In the genomic region with DNA sequence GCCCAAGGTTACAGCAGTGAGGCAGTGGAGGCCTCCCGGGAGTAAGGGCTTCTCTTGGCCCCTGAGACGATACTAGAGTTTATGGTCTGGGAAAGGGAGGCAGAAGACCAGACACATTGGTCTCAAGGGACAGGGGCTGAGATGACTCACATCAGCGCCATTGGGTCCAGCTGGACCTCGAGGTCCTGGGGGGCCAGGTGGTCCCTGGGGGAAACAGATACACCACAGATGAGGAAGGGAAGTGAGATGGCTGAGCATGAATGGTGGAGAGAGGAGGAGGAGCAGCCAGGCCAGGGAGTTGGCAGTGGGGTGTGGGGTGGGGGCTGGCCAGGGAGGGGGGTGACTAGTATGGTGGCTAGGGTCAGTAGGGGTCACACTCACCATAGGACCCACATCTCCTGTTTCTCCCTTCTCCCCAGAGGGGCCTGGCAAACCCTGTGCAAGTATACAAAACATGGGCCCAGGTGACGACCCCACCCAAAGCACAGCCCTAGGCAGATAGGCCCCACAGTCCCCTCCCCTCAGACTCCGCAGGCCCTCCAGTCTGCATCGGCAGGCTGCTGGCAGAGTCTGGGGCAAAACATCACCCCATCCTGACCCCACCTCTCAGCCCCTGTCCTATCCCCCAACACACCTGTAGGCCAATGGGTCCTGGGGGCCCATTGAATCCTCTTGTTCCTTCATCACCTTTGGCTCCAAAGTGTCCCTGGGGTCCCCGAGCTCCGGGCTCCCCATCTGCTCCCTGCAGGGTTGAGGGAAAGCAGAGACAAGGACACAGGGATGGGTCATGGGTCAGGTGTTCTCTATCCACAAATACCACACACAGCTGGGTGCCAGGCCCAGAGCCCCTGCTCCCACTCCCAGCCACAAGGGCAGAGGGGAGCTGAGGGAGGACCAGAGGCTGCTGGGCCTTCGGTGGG, we compare ENCODE assay signal across 25 cellular contexts. TPM values are rescaled to one million over a fixed set of nuclear protein-coding genes. Genes with fewer than 3 reads are reported as not detected.
A peak's percentile ranks its signal among the peaks of the same experiment; 100 is the strongest.
DNase-seq lines count a peak whose midpoint lies in the region; ATAC-seq and TF ChIP-seq lines count a peak whose summit lies in the region.
"Had no signal": no experiment of that assay in that cellular context is flagged by ENCODE, and none has a peak within 500 bp of the region (broad histone marks: within the 10 kb centered on the region; RNA-seq: fewer than 3 reads in every experiment).

No MANE protein-coding gene starts in this region.

- BruUV-seq in IMR-90 (replicated peaks; lab: Mats Ljungman, UMichigan), result no TSS peak

- peak overlapping the region; percentile 55 for H2AK9ac ChIP-seq in IMR-90 (replicated peaks; ENCODE audit: low read depth, low read length, poor library complexity)

- H3K4ac ChIP-seq in IMR-90 (ENCODE audit: low read depth, low read length), result no peak overlapping the region

- H3K18ac ChIP-seq in IMR-90 (ENCODE audit: low read depth, low read length), result no peak overlapping the region

- no peak for TF ChIP-seq RAD21 in IMR-90 (IDR thresholded peaks at IDR 0.05; ENCODE audit: low read length)

- H2BK15ac ChIP-seq in IMR-90 (ENCODE audit: low read depth, low read length), result no peak overlapping the region

- H3K4me3 Mint-ChIP-seq in activated CD8-positive, alpha-beta T cell treated with anti-CD3 and anti-CD28 coated beads for 36 hours, result no peak overlapping the region
- H3K4me3 Mint-ChIP-seq in naive thymus-derived CD4-positive, alpha-beta T cell, result no peak overlapping the region
- H3K4me3 Mint-ChIP-seq: activated CD4-positive, alpha-beta T cell treated with anti-CD3 and anti-CD28 coated beads, Interleukin-2, amount 10 ng/mL, durations not matched to agents 24 days and 14 days; activated naive CD8-positive, alpha-beta T cell treated with anti-CD3 and anti-CD28 coated beads, Interleukin-2, amount 10 ng/mL, durations not matched to agents 7 days and 5 days; activated T-helper 17 cell treated with anti-CD3 and anti-CD28 coated beads, Interleukin-2, amount 50 U/mL, for 72 hours; CD4-positive, alpha-beta T cell had no signal

- no peaks in the 10 kb centered on the region for H3K9me3 Mint-ChIP-seq in activated CD8-positive, alpha-beta T cell treated with anti-CD3 and anti-CD28 coated beads for 36 hours
- no peaks in the 10 kb centered on the region for H3K9me3 Mint-ChIP-seq in naive thymus-derived CD4-positive, alpha-beta T cell
- H3K9me3 Mint-ChIP-seq: activated CD4-positive, alpha-beta T cell treated with anti-CD3 and anti-CD28 coated beads, Interleukin-2, amount 10 ng/mL, durations not matched to agents 24 days and 14 days; activated naive CD8-positive, alpha-beta T cell treated with anti-CD3 and anti-CD28 coated beads, Interleukin-2, amount 10 ng/mL, durations not matched to agents 7 days and 5 days; activated T-helper 17 cell treated with anti-CD3 and anti-CD28 coated beads, Interleukin-2, amount 50 U/mL, for 72 hours; CD4-positive, alpha-beta T cell had no signal

- no peak overlapping the region for H3K27ac ChIP-seq in right cardiac atrium (ENCODE audit: low read length)
- no peak overlapping the region for H3K27ac ChIP-seq in left ventricle myocardium inferior (replicated peaks)
- no peak overlapping the region for H3K27ac ChIP-seq in IMR-90 (ENCODE audit: insufficient read depth, low read length)
- H3K27ac ChIP-seq in coronary artery, result no peak overlapping the region
- H3K27ac ChIP-seq in naive thymus-derived CD4-positive, alpha-beta T cell (ENCODE audit: low read depth, low read length), result no peak overlapping the region
- H3K27ac ChIP-seq: hepatocyte, transverse colon had no signal

- H2BK20ac ChIP-seq in IMR-90 (ENCODE audit: low read depth, low read length), result no peak overlapping the region

- H3K4me1 ChIP-seq in right cardiac atrium (ENCODE audit: control insufficient read depth, insufficient read depth, low read length), result no peaks in the 10 kb centered on the region
- no peaks in the 10 kb centered on the region for H3K4me1 ChIP-seq in left ventricle myocardium inferior
- H3K4me1 ChIP-seq in IMR-90 (ENCODE audit: control insufficient read depth, insufficient read depth, low read length), result no peaks in the 10 kb centered on the region
- no peaks in the 10 kb centered on the region for H3K4me1 ChIP-seq in naive thymus-derived CD4-positive, alpha-beta T cell (ENCODE audit: control insufficient read depth in 2 of 2, insufficient read depth in 2 of 2, low read length in 2 of 2)
- H3K4me1 ChIP-seq: transverse colon had no signal

- H3K79me1 ChIP-seq in IMR-90 (ENCODE audit: low read depth in 1 of 2, low read length in 2 of 2), result no peaks in the 10 kb centered on the region

- no peak overlapping the region for H3K56ac ChIP-seq in IMR-90 (ENCODE audit: extremely low read depth, insufficient read depth, low read length)

- H3K27ac Mint-ChIP-seq in activated CD8-positive, alpha-beta T cell treated with anti-CD3 and anti-CD28 coated beads for 36 hours, result no peak overlapping the region
- H3K27ac Mint-ChIP-seq in naive thymus-derived CD4-positive, alpha-beta T cell, result no peak overlapping the region
- H3K27ac Mint-ChIP-seq: activated CD4-positive, alpha-beta T cell treated with anti-CD3 and anti-CD28 coated beads, Interleukin-2, amount 10 ng/mL, durations not matched to agents 24 days and 14 days; activated naive CD8-positive, alpha-beta T cell treated with anti-CD3 and anti-CD28 coated beads, Interleukin-2, amount 10 ng/mL, durations not matched to agents 7 days and 5 days; activated T-helper 17 cell treated with anti-CD3 and anti-CD28 coated beads, Interleukin-2, amount 50 U/mL, for 72 hours; CD4-positive, alpha-beta T cell had no signal

- H2BK120ac ChIP-seq in IMR-90 (ENCODE audit: low read depth, low read length), result no peak overlapping the region

- H2BK5ac ChIP-seq in IMR-90 (ENCODE audit: low read depth, low read length, poor library complexity, severe bottlenecking), result no peak overlapping the region

- DNase-seq in right cardiac atrium, result peak in 2 of 3 donors; percentile 28 to 30
- no peak for DNase-seq in left ventricle myocardium inferior
- no peak for DNase-seq in IMR-90
- peak; percentile 60 for DNase-seq in coronary artery (ENCODE audit: low spot score)
- DNase-seq in activated CD8-positive, alpha-beta T cell treated with anti-CD3 and anti-CD28 coated beads for 36 hours, result no peak
- DNase-seq in KG1 (lab: John Stamatoyannopoulos, UW), result no peak
- DNase-seq in C1 segment of cervical spinal cord (lab: John Stamatoyannopoulos, UW), result no peak
- DNase-seq in naive thymus-derived CD4-positive, alpha-beta T cell, result no peak
- DNase-seq: activated CD4-positive, alpha-beta T cell treated with anti-CD3 and anti-CD28 coated beads, Interleukin-2, amount 10 ng/mL, durations not matched to agents 24 days and 14 days; activated CD8-positive, alpha-beta memory T cell treated with anti-CD3 and anti-CD28 coated beads, Interleukin-2, amount 50 U/mL, for 4 hours; activated naive CD8-positive, alpha-beta T cell treated with anti-CD3 and anti-CD28 coated beads, Interleukin-2, amount 10 ng/mL, durations not matched to agents 7 days and 5 days; CD4-positive, alpha-beta T cell; effector memory CD4-positive, alpha-beta T cell; foreskin melanocyte; left ventricle myocardium superior; NCI-H1092 treated with DMSO at 0.1 percent for 48 hours; NCI-H2081 treated with DMSO at 0.1 percent for 48 hours; SIG-M5; stimulated activated CD4-positive, alpha-beta T cell treated with anti-CD3 and anti-CD28 coated beads, Interleukin-2, amount 100 ng/mL, for 48 hours; stimulated activated naive CD4-positive, alpha-beta T cell treated with Interleukin-2 at 50 U/mL for 16 hours; transverse colon had no signal

- no peaks in the 10 kb centered on the region for H3K4me1 Mint-ChIP-seq in activated CD8-positive, alpha-beta T cell treated with anti-CD3 and anti-CD28 coated beads for 36 hours (ENCODE audit: low read depth)
- H3K4me1 Mint-ChIP-seq in naive thymus-derived CD4-positive, alpha-beta T cell, result no peaks in the 10 kb centered on the region
- H3K4me1 Mint-ChIP-seq: activated CD4-positive, alpha-beta T cell treated with anti-CD3 and anti-CD28 coated beads, Interleukin-2, amount 10 ng/mL, durations not matched to agents 24 days and 14 days; activated naive CD8-positive, alpha-beta T cell treated with anti-CD3 and anti-CD28 coated beads, Interleukin-2, amount 10 ng/mL, durations not matched to agents 7 days and 5 days; activated T-helper 17 cell treated with anti-CD3 and anti-CD28 coated beads, Interleukin-2, amount 50 U/mL, for 72 hours had no signal

- POLR2A ChIA-PET in IMR-90 (lab: Charles Lee; ENCODE audit: unreplicated experiment), result no interaction called here
- POLR2A ChIA-PET in activated CD8-positive, alpha-beta T cell treated with anti-CD3 and anti-CD28 coated beads for 36 hours (lab: Charles Lee), result no interaction called here
- POLR2A ChIA-PET in naive thymus-derived CD4-positive, alpha-beta T cell (lab: Charles Lee), result no interaction called here

- WGBS in right cardiac atrium, result 87% methylated on average over 10 of the region's 10 CpGs
- WGBS in IMR-90 (ENCODE audit: extremely low coverage in 2 of 2, insufficient read length in 1 of 2), 2 experiments, result 85% methylated on average over 3 of the region's 10 CpGs; no CpG with 5 or more reads in 1 of the 2 experiments

- ATAC-seq in right cardiac atrium (no peak), IMR-90 (ENCODE audit: low read depth) (no peak)
- no peak for ATAC-seq in activated CD8-positive, alpha-beta T cell treated with anti-CD3 and anti-CD28 coated beads for 36 hours
- no peak for ATAC-seq in naive thymus-derived CD4-positive, alpha-beta T cell
- ATAC-seq: activated T-helper 17 cell treated with anti-CD3 and anti-CD28 coated beads, Interleukin-2, amount 50 U/mL, for 72 hours; esophagus mucosa; left ventricle myocardium superior had no signal

- no peak overlapping the region; the same call in 1 of the 2 replicates for H2AK5ac ChIP-seq in IMR-90 (ENCODE audit: low read depth, low read length)

- H3K27me3 ChIP-seq in right cardiac atrium (ENCODE audit: control insufficient read depth, insufficient read depth) (no peaks in the 10 kb centered on the region), left ventricle myocardium inferior (ENCODE audit: low read depth) (no peaks in the 10 kb centered on the region), IMR-90 (ENCODE audit: control insufficient read depth, insufficient read depth, low read length) (peaks cover 10% of the 10 kb centered on the region; the same call in 1 of the 2 replicates)
- no peaks in the 10 kb centered on the region for H3K27me3 ChIP-seq in naive thymus-derived CD4-positive, alpha-beta T cell (ENCODE audit: control insufficient read depth in 2 of 2, insufficient read depth in 2 of 2, low read length in 2 of 2)
- H3K27me3 ChIP-seq: hepatocyte had no signal

- no peaks in the 10 kb centered on the region for H3K36me3 Mint-ChIP-seq in activated CD8-positive, alpha-beta T cell treated with anti-CD3 and anti-CD28 coated beads for 36 hours (ENCODE audit: low read depth)
- H3K36me3 Mint-ChIP-seq in naive thymus-derived CD4-positive, alpha-beta T cell, result no peaks in the 10 kb centered on the region
- H3K36me3 Mint-ChIP-seq: activated naive CD8-positive, alpha-beta T cell treated with anti-CD3 and anti-CD28 coated beads, Interleukin-2, amount 10 ng/mL, durations not matched to agents 7 days and 5 days had no signal

- H3K27me3 Mint-ChIP-seq in activated CD8-positive, alpha-beta T cell treated with anti-CD3 and anti-CD28 coated beads for 36 hours, result no peaks in the 10 kb centered on the region
- H3K27me3 Mint-ChIP-seq in naive thymus-derived CD4-positive, alpha-beta T cell, result no peaks in the 10 kb centered on the region
- H3K27me3 Mint-ChIP-seq: activated naive CD8-positive, alpha-beta T cell treated with anti-CD3 and anti-CD28 coated beads, Interleukin-2, amount 10 ng/mL, durations not matched to agents 7 days and 5 days had no signal

- H4K91ac ChIP-seq in IMR-90 (ENCODE audit: insufficient read depth, low read depth, low read length), result no peak overlapping the region

- TF ChIP-seq CTCF in left ventricle myocardium inferior (IDR thresholded peaks at IDR 0.05; ENCODE audit: borderline replicate concordance) (no peak), IMR-90 (conservative IDR thresholded peaks at IDR 0.05; ENCODE audit: low read depth, low read length) (no peak), coronary artery (IDR thresholded peaks at IDR 0.05) (no peak)
- TF ChIP-seq CTCF in activated CD8-positive, alpha-beta T cell treated with anti-CD3 and anti-CD28 coated beads for 36 hours (IDR thresholded peaks at IDR 0.05), result no peak

- H3K23ac ChIP-seq in IMR-90 (ENCODE audit: low read depth, low read length), result no peak overlapping the region

- H4K5ac ChIP-seq in IMR-90 (ENCODE audit: low read depth, low read length), result no peak overlapping the region

- CTCF ChIA-PET in IMR-90 (lab: Yijun Ruan, JAX), result no interaction called here
- CTCF ChIA-PET in activated CD8-positive, alpha-beta T cell treated with anti-CD3 and anti-CD28 coated beads for 36 hours (lab: Charles Lee), result interaction anchor here (0.7 to 1.4 kb wide), 2 partner anchors 9 to 78 kb away, joined by 3 read pairs; no protein-coding TSS in a partner anchor
- CTCF ChIA-PET in naive thymus-derived CD4-positive, alpha-beta T cell (lab: Charles Lee), result interaction anchor here (1.4 kb wide), 1 partner anchor 21 kb away, joined by 3 read pairs; no protein-coding TSS in a partner anchor

- no peaks in the 10 kb centered on the region for H3K9me3 ChIP-seq in right cardiac atrium (ENCODE audit: control insufficient read depth, low read length)
- no peaks in the 10 kb centered on the region for H3K9me3 ChIP-seq in left ventricle myocardium inferior (replicated peaks)
- H3K9me3 ChIP-seq in IMR-90 (ENCODE audit: control insufficient read depth, insufficient read depth, low read length), result no peaks in the 10 kb centered on the region
- no peaks in the 10 kb centered on the region for H3K9me3 ChIP-seq in naive thymus-derived CD4-positive, alpha-beta T cell (ENCODE audit: control insufficient read depth in 2 of 3, low read length in 3 of 3)
- H3K9me3 ChIP-seq: transverse colon had no signal

- dilution Hi-C loops in IMR-90 (cut with HindIII; ENCODE audit: low sequenced_read_pairs, unreplicated experiment), result no loop called here

- in situ Hi-C loops in IMR-90 (cut with MboI; ENCODE audit: low sequenced_read_pairs), result no loop called here

- no peaks in the 10 kb centered on the region for H3K9me1 ChIP-seq in IMR-90 (ENCODE audit: insufficient read depth, low read length)

- H3K4me2 ChIP-seq in IMR-90 (ENCODE audit: low read depth, low read length), result no peak overlapping the region
- H3K4me2 ChIP-seq: hepatocyte, smooth muscle cell had no signal

- no peak overlapping the region for H3K14ac ChIP-seq in IMR-90 (replicated peaks; ENCODE audit: low read depth, low read length)

- H4K8ac ChIP-seq in IMR-90 (ENCODE audit: low read depth in 2 of 2, low read length in 2 of 2), result no peak overlapping the region

- no peak overlapping the region for H3K9ac ChIP-seq in IMR-90 (ENCODE audit: low read depth, low read length)

- H4K20me1 ChIP-seq in IMR-90 (ENCODE audit: insufficient read depth, low read length), result no peaks in the 10 kb centered on the region

- no peak for TF ChIP-seq POLR2A in IMR-90 (IDR thresholded peaks at IDR 0.05; ENCODE audit: low read depth, low read length)

- intact Hi-C loops in right cardiac atrium (cut with DNase I), result loop anchor here in 2 of 4 donors (5.0 to 10.0 kb wide), 2 partner anchors 72 to 74 kb away; no protein-coding TSS in a partner anchor
- intact Hi-C loops in left ventricle myocardium inferior (cut with micrococcal nuclease), result no loop called here
- intact Hi-C loops in IMR-90 (cut with micrococcal nuclease), result no loop called here
- intact Hi-C loops in activated CD8-positive, alpha-beta T cell treated with anti-CD3 and anti-CD28 coated beads for 36 hours (cut with micrococcal nuclease), result no loop called here
- intact Hi-C loops in naive thymus-derived CD4-positive, alpha-beta T cell (cut with micrococcal nuclease), result no loop called here

- H3K36me3 ChIP-seq in left ventricle myocardium inferior (no peaks in the 10 kb centered on the region), IMR-90 (ENCODE audit: control insufficient read depth, insufficient read depth, low read length) (no peaks in the 10 kb centered on the region)
- no peaks in the 10 kb centered on the region for H3K36me3 ChIP-seq in naive thymus-derived CD4-positive, alpha-beta T cell (ENCODE audit: control insufficient read depth in 2 of 3, insufficient read depth in 3 of 3, low read length in 3 of 3)
- H3K36me3 ChIP-seq: transverse colon had no signal

- H2AFZ ChIP-seq in IMR-90 (replicated peaks; ENCODE audit: low read length, poor library complexity), result no peak overlapping the region
- H2AFZ ChIP-seq: hepatocyte had no signal

- H3K4me3 ChIP-seq in right cardiac atrium (ENCODE audit: low read length), result no peak overlapping the region
- H3K4me3 ChIP-seq in left ventricle myocardium inferior, result no peak overlapping the region
- H3K4me3 ChIP-seq in IMR-90 (ENCODE audit: insufficient read depth, low read depth, low read length), result no peak overlapping the region
- no peak overlapping the region for H3K4me3 ChIP-seq in coronary artery
- H3K4me3 ChIP-seq in naive thymus-derived CD4-positive, alpha-beta T cell (ENCODE audit: low read length), result no peak overlapping the region
- H3K4me3 ChIP-seq: hepatocyte, smooth muscle cell, transverse colon had no signal

RNA-seq across cellular contexts. Expression of a gene that starts 21.8 kb away (rescaled TPM):
- 1 to 10 TPM; 1.5 to 4.0 (median 2.3) TPM for total RNA-seq in right cardiac atrium
- polyA plus RNA-seq in right cardiac atrium, result 3.7 TPM
- total RNA-seq in left ventricle myocardium inferior, result 1.3 TPM
- total RNA-seq in IMR-90 (2012; rRNA removed), result under 0.01 TPM in 2 replicates
- polyA plus RNA-seq in IMR-90 (2012; rRNA removed), result 0.38 and 0.52 TPM in 2 replicates
- polyA plus RNA-seq in IMR-90 (2012; cell fraction: cytosol; rRNA removed), result 0.12 and 0.30 TPM in 2 replicates
- polyA plus RNA-seq in IMR-90 (2012; cell fraction: nucleus; rRNA removed; ENCODE audit: low replicate concordance), result 5.5 and 8.0 TPM in 2 replicates
- total RNA-seq in activated CD8-positive, alpha-beta T cell treated with anti-CD3 and anti-CD28 coated beads for 36 hours, result 1 to 10 TPM; 1.3 to 1.4 TPM
- total RNA-seq in naive thymus-derived CD4-positive, alpha-beta T cell, result 1 to 10 TPM in 3 of 5 experiments, under 1 TPM in 2; 0.51 to 3.5 (median 2.5) TPM
- polyA plus RNA-seq in naive thymus-derived CD4-positive, alpha-beta T cell, result under 1 TPM in 1 of 2 donors, not detected in 1; 0.26 TPM

RNA-seq across cellular contexts. Expression of a gene that starts 30.0 kb away (rescaled TPM):
- 10 to 100 TPM; 32.8 to 44.8 (median 35.0) TPM for total RNA-seq in right cardiac atrium
- 31.7 TPM for polyA plus RNA-seq in right cardiac atrium
- 40.3 TPM for total RNA-seq in left ventricle myocardium inferior
- total RNA-seq in IMR-90 (2012; rRNA removed), result 16.7 and 18.6 TPM in 2 replicates
- polyA plus RNA-seq in IMR-90 (2012; rRNA removed), result 46.9 and 53.7 TPM in 2 replicates
- polyA plus RNA-seq in IMR-90 (2012; cell fraction: cytosol; rRNA removed), result 29.7 and 30.4 TPM in 2 replicates
- polyA plus RNA-seq in IMR-90 (2012; cell fraction: nucleus; rRNA removed; ENCODE audit: low replicate concordance), result 257 and 289 TPM in 2 replicates
- 10 to 100 TPM; 41.2 to 41.9 TPM for total RNA-seq in activated CD8-positive, alpha-beta T cell treated with anti-CD3 and anti-CD28 coated beads for 36 hours
- total RNA-seq in naive thymus-derived CD4-positive, alpha-beta T cell, result 100 to 1,000 TPM in 1 of 5 experiments, 10 to 100 TPM in 4; 50.3 to 103 (median 76.2) TPM
- 1 to 10 TPM; 7.6 to 9.4 TPM for polyA plus RNA-seq in naive thymus-derived CD4-positive, alpha-beta T cell

RNA-seq across cellular contexts. Expression of a gene that starts 30.2 kb away (rescaled TPM):
- total RNA-seq in right cardiac atrium (100 to 1,000 TPM in 1 of 4 donors, 10 to 100 TPM in 3; 59.0 to 124 (median 81.6) TPM), left ventricle myocardium inferior (50.5 TPM), IMR-90 (2012; rRNA removed) (134 and 135 TPM in 2 replicates)
- polyA plus RNA-seq in right cardiac atrium (78.6 TPM), IMR-90 (2012; rRNA removed) (196 and 208 TPM in 2 replicates)
- 141 and 149 TPM in 2 replicates for polyA plus RNA-seq in IMR-90 (2012; cell fraction: cytosol; rRNA removed)
- polyA plus RNA-seq in IMR-90 (2012; cell fraction: nucleus; rRNA removed; ENCODE audit: low replicate concordance), result 129 and 163 TPM in 2 replicates
- 10 to 100 TPM; 43.1 to 43.3 TPM for total RNA-seq in activated CD8-positive, alpha-beta T cell treated with anti-CD3 and anti-CD28 coated beads for 36 hours
- total RNA-seq in naive thymus-derived CD4-positive, alpha-beta T cell, result 10 to 100 TPM; 19.1 to 51.9 (median 27.9) TPM
- 10 to 100 TPM; 23.3 to 24.8 TPM for polyA plus RNA-seq in naive thymus-derived CD4-positive, alpha-beta T cell

RNA-seq across cellular contexts. Expression of a gene that starts 34.0 kb away (rescaled TPM):
- total RNA-seq in right cardiac atrium (10 to 100 TPM; 16.9 to 20.2 (median 19.1) TPM), left ventricle myocardium inferior (18.2 TPM), IMR-90 (2012; rRNA removed) (1.6 and 1.9 TPM in 2 replicates)
- polyA plus RNA-seq in right cardiac atrium (16.9 TPM), IMR-90 (2012; rRNA removed) (3.4 and 4.3 TPM in 2 replicates)
- polyA plus RNA-seq in IMR-90 (2012; cell fraction: cytosol; rRNA removed), result 2.8 and 6.2 TPM in 2 replicates
- 6.7 and 11.7 TPM in 2 replicates for polyA plus RNA-seq in IMR-90 (2012; cell fraction: nucleus; rRNA removed; ENCODE audit: low replicate concordance)
- 10 to 100 TPM; 40.6 to 42.0 TPM for total RNA-seq in activated CD8-positive, alpha-beta T cell treated with anti-CD3 and anti-CD28 coated beads for 36 hours
- 10 to 100 TPM in 4 of 5 experiments, 1 to 10 TPM in 1; 9.7 to 19.5 (median 10.7) TPM for total RNA-seq in naive thymus-derived CD4-positive, alpha-beta T cell
- polyA plus RNA-seq in naive thymus-derived CD4-positive, alpha-beta T cell, result 10 to 100 TPM; 62.6 to 67.0 TPM

RNA-seq across cellular contexts. Expression of a gene that starts 37.9 kb away (rescaled TPM):
- total RNA-seq in right cardiac atrium (10 to 100 TPM; 30.4 to 38.2 (median 34.4) TPM), left ventricle myocardium inferior (28.4 TPM), IMR-90 (2012; rRNA removed) (14.9 and 16.4 TPM in 2 replicates)
- polyA plus RNA-seq in right cardiac atrium (33.7 TPM), IMR-90 (2012; rRNA removed) (38.2 and 40.8 TPM in 2 replicates)
- 41.2 and 49.4 TPM in 2 replicates for polyA plus RNA-seq in IMR-90 (2012; cell fraction: cytosol; rRNA removed)
- polyA plus RNA-seq in IMR-90 (2012; cell fraction: nucleus; rRNA removed; ENCODE audit: low replicate concordance), result 110 and 131 TPM in 2 replicates
- 10 to 100 TPM; 26.8 to 27.5 TPM for total RNA-seq in activated CD8-positive, alpha-beta T cell treated with anti-CD3 and anti-CD28 coated beads for 36 hours
- total RNA-seq in naive thymus-derived CD4-positive, alpha-beta T cell, result 10 to 100 TPM; 36.2 to 47.2 (median 44.5) TPM
- polyA plus RNA-seq in naive thymus-derived CD4-positive, alpha-beta T cell, result 10 to 100 TPM in 1 of 2 donors, 1 to 10 TPM in 1; 9.5 to 10.4 TPM

Comparison
In these comparisons a context has a peak if more than half of its experiments do, and no peak if none do; other contexts are left out.
1. DNase-seq: peak in right cardiac atrium (2 of 3) and coronary artery (single experiment); none in left ventricle myocardium inferior (single experiment), IMR-90 (single experiment), activated CD8-positive, alpha-beta T cell treated with anti-CD3 and anti-CD28 coated beads for 36 hours (single experiment), KG1 (single experiment), C1 segment of cervical spinal cord (0 of 14) and naive thymus-derived CD4-positive, alpha-beta T cell (0 of 9).